28 cellular contexts compared by ENCODE assay signal in the genomic region with DNA sequence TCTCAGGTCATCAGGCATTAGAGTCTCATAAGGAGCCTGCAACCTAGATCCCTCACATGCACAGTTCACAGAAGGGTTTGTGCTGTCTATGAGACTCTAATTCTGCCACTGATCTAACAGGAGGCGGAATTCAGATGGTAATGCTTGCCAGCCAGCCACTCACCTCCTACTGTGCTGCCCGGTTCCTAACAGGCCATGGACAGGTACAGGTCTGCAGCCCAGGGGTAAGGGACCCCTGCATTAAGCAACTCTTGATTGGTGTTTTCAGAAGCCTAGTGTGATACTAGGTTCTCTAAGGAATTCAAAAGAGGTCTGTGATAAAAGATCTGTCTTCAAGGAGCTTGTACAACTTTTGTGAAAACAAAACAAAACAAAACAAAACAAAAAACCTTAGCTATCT.
"Had no signal": no experiment of that assay in that cellular context is flagged by ENCODE, and none has a peak within 500 bp of the region (broad histone marks: within the 10 kb centered on the region; RNA-seq: fewer than 3 reads in every experiment).

No MANE protein-coding gene starts in this region.

- H3K9me3 Mint-ChIP-seq: activated CD4-positive, alpha-beta memory T cell treated with anti-CD3 and anti-CD28 coated beads, Interleukin-2, amount 10 ng/mL, durations not matched to agents 7 days and 5 days; activated CD4-positive, alpha-beta T cell treated with anti-CD3 and anti-CD28 coated beads, Interleukin-2, amount 10 ng/mL, durations not matched to agents 7 days and 5 days; activated naive CD4-positive, alpha-beta T cell treated with anti-CD3 and anti-CD28 coated beads, Interleukin-2, amount 10 ng/mL, durations not matched to agents 7 days and 5 days; activated naive CD4-positive, alpha-beta T cell treated with anti-CD3 and anti-CD28 coated beads, Interleukin-2, amount 50 U/mL, for 72 hours; activated naive CD8-positive, alpha-beta T cell treated with anti-CD3 and anti-CD28 coated beads, Interleukin-2, amount 10 ng/mL, durations not matched to agents 7 days and 5 days; activated T-cell treated with anti-CD3 and anti-CD28 coated beads, Interleukin-2, amount 50 U/mL, for 24 hours; activated T-cell treated with anti-CD3 and anti-CD28 coated beads, Interleukin-2, amount 50 U/mL, for 72 hours; brain had no signal

- H3K27me3 ChIP-seq: ascending aorta, breast epithelium, cardiac muscle cell, colonic mucosa, gastrocnemius medialis, heart left ventricle had no signal

- H3K36me3 Mint-ChIP-seq: activated naive CD4-positive, alpha-beta T cell treated with anti-CD3 and anti-CD28 coated beads, Interleukin-2, amount 10 ng/mL, durations not matched to agents 7 days and 5 days; activated naive CD4-positive, alpha-beta T cell treated with anti-CD3 and anti-CD28 coated beads, Interleukin-2, amount 50 U/mL, for 72 hours; activated naive CD8-positive, alpha-beta T cell treated with anti-CD3 and anti-CD28 coated beads, Interleukin-2, amount 10 ng/mL, durations not matched to agents 7 days and 5 days had no signal

- H3K36me3 ChIP-seq: ascending aorta, breast epithelium, cardiac muscle cell, colonic mucosa, gastrocnemius medialis had no signal

- H3K27ac ChIP-seq: ascending aorta, breast epithelium, cardiac muscle cell, colonic mucosa, gastrocnemius medialis, heart left ventricle had no signal

- H3K4me1 ChIP-seq: ascending aorta, breast epithelium, colonic mucosa had no signal

- H3K9me3 ChIP-seq: ascending aorta, breast epithelium, colonic mucosa, gastrocnemius medialis, heart left ventricle had no signal

- H3K4me3 Mint-ChIP-seq: activated CD4-positive, alpha-beta memory T cell treated with anti-CD3 and anti-CD28 coated beads, Interleukin-2, amount 10 ng/mL, durations not matched to agents 7 days and 5 days; activated CD4-positive, alpha-beta T cell treated with anti-CD3 and anti-CD28 coated beads, Interleukin-2, amount 10 ng/mL, durations not matched to agents 7 days and 5 days; activated naive CD4-positive, alpha-beta T cell treated with anti-CD3 and anti-CD28 coated beads, Interleukin-2, amount 10 ng/mL, durations not matched to agents 7 days and 5 days; activated naive CD8-positive, alpha-beta T cell treated with anti-CD3 and anti-CD28 coated beads, Interleukin-2, amount 10 ng/mL, durations not matched to agents 7 days and 5 days; activated T-cell treated with anti-CD3 and anti-CD28 coated beads, Interleukin-2, amount 50 U/mL, for 24 hours; activated T-cell treated with anti-CD3 and anti-CD28 coated beads, Interleukin-2, amount 50 U/mL, for 72 hours; brain had no signal

- ATAC-seq: activated naive CD4-positive, alpha-beta T cell treated with anti-CD3 and anti-CD28 coated beads, Interleukin-2, amount 50 U/mL, for 72 hours; activated T-cell treated with anti-CD3 and anti-CD28 coated beads, Interleukin-2, amount 50 U/mL, for 72 hours; esophagus mucosa; gastrocnemius medialis; heart left ventricle had no signal

- H3K27ac Mint-ChIP-seq: activated CD4-positive, alpha-beta memory T cell treated with anti-CD3 and anti-CD28 coated beads, Interleukin-2, amount 10 ng/mL, durations not matched to agents 7 days and 5 days; activated CD4-positive, alpha-beta T cell treated with anti-CD3 and anti-CD28 coated beads, Interleukin-2, amount 10 ng/mL, durations not matched to agents 7 days and 5 days; activated naive CD4-positive, alpha-beta T cell treated with anti-CD3 and anti-CD28 coated beads, Interleukin-2, amount 10 ng/mL, durations not matched to agents 7 days and 5 days; activated naive CD4-positive, alpha-beta T cell treated with anti-CD3 and anti-CD28 coated beads, Interleukin-2, amount 50 U/mL, for 72 hours; activated naive CD8-positive, alpha-beta T cell treated with anti-CD3 and anti-CD28 coated beads, Interleukin-2, amount 10 ng/mL, durations not matched to agents 7 days and 5 days; activated T-cell treated with anti-CD3 and anti-CD28 coated beads, Interleukin-2, amount 50 U/mL, for 24 hours; activated T-cell treated with anti-CD3 and anti-CD28 coated beads, Interleukin-2, amount 50 U/mL, for 72 hours; brain had no signal

- H3K4me3 ChIP-seq: ascending aorta, breast epithelium, cardiac muscle cell, colonic mucosa, gastrocnemius medialis, heart left ventricle had no signal

- DNase-seq: activated CD4-positive, alpha-beta memory T cell treated with anti-CD3 and anti-CD28 coated beads, Interleukin-2, amount 10 ng/mL, durations not matched to agents 7 days and 5 days; activated CD4-positive, alpha-beta T cell treated with anti-CD3 and anti-CD28 coated beads for 1 hour; activated CD4-positive, alpha-beta T cell treated with anti-CD3 and anti-CD28 coated beads for 4 hours; activated CD4-positive, alpha-beta T cell treated with anti-CD3 and anti-CD28 coated beads, Interleukin-2, amount 10 ng/mL, durations not matched to agents 7 days and 5 days; activated CD4-positive, alpha-beta T cell treated with anti-CD3 and anti-CD28 coated beads, Interleukin-2, amount 50 U/mL, for 4 hours; activated CD8-positive, alpha-beta memory T cell treated with anti-CD3 and anti-CD28 coated beads, Interleukin-2, amount 50 U/mL, for 48 hours; activated gamma-delta T cell; activated naive CD4-positive, alpha-beta T cell; activated naive CD4-positive, alpha-beta T cell treated with anti-CD3 and anti-CD28 coated beads, Interleukin-2, amount 10 ng/mL, durations not matched to agents 7 days and 5 days; activated naive CD8-positive, alpha-beta T cell treated with anti-CD3 and anti-CD28 coated beads, Interleukin-2, amount 10 ng/mL, durations not matched to agents 7 days and 5 days; activated T-cell treated with anti-CD3 and anti-CD28 coated beads for 4 hours; activated T-cell treated with anti-CD3 and anti-CD28 coated beads, Interleukin-2, amount 50 U/mL, for 24 hours; activated T-cell treated with anti-CD3 and anti-CD28 coated beads, Interleukin-2, amount 50 U/mL, for 72 hours; central memory CD4-positive, alpha-beta T cell; cerebellar nuclear complex; colonic mucosa; effector CD8-positive, alpha-beta T cell; foreskin fibroblast; gastrocnemius medialis; glutamatergic neuron; heart left ventricle; T-helper 2 cell had no signal

- H3K27me3 Mint-ChIP-seq: activated CD4-positive, alpha-beta T cell treated with anti-CD3 and anti-CD28 coated beads, Interleukin-2, amount 10 ng/mL, durations not matched to agents 7 days and 5 days; activated naive CD4-positive, alpha-beta T cell treated with anti-CD3 and anti-CD28 coated beads, Interleukin-2, amount 10 ng/mL, durations not matched to agents 7 days and 5 days; activated T-cell treated with anti-CD3 and anti-CD28 coated beads, Interleukin-2, amount 50 U/mL, for 24 hours; brain had no signal

- H3K4me1 Mint-ChIP-seq: activated CD4-positive, alpha-beta memory T cell treated with anti-CD3 and anti-CD28 coated beads, Interleukin-2, amount 10 ng/mL, durations not matched to agents 7 days and 5 days; activated CD4-positive, alpha-beta T cell treated with anti-CD3 and anti-CD28 coated beads, Interleukin-2, amount 10 ng/mL, durations not matched to agents 7 days and 5 days; activated naive CD4-positive, alpha-beta T cell treated with anti-CD3 and anti-CD28 coated beads, Interleukin-2, amount 10 ng/mL, durations not matched to agents 7 days and 5 days; activated naive CD8-positive, alpha-beta T cell treated with anti-CD3 and anti-CD28 coated beads, Interleukin-2, amount 10 ng/mL, durations not matched to agents 7 days and 5 days had no signal
